Comparison of ENCODE assay signal across 13 cellular contexts in the genomic region with DNA sequence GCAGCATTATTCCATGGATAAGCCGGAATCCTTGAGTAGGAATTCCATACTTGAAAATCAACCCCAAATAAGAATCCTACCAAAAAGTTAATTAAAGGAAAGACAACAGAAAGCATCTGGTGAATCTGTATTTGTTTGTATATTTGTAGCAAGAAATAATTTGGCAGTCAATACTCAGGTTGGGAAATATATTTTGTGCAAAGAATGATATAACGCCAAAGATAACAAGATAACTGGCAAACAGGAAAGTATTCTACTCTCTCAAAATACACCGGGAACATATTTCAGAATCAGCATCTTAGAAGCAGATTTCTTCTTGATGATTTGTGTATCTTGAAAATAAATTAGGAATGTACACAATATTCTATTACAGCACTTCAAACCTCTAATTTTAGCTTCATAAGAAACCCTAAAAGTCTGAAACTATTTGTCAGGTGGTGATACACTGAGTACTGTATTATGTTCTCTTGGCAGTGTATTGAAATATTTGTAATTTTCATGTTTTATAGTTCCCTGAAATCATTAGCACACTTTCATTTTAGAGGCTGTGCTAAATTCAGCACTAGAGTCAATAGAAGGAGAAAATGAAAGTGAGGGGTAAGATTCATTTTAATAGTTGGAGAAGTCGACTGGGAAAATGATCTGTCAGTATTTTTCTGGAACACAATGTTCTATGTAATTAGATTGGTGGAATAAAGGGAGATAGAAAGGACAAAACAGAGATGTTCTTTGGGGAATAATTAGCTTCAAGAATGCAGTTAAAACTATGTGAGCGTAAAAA.
DNase-seq lines count a peak whose midpoint lies in the region; ATAC-seq, FAIRE-seq and TF ChIP-seq lines count a peak whose summit lies in the region.
"Had no signal": no experiment of that assay in that cellular context is flagged by ENCODE, and none has a peak within 500 bp of the region (broad histone marks: within the 10 kb centered on the region; RNA-seq: fewer than 3 reads in every experiment).

No MANE protein-coding gene starts in this region.

- peaks cover 6% of the 10 kb centered on the region for H3K4me1 Mint-ChIP-seq in nephron
- H3K4me1 Mint-ChIP-seq: activated naive CD4-positive, alpha-beta T cell treated with anti-CD3 and anti-CD28 coated beads, Interleukin-2, amount 10 ng/mL, durations not matched to agents 7 days and 5 days had no signal

- H3K4me3 Mint-ChIP-seq in nephron: peak overlapping the region in 1 of 3 experiments; percentile 5
- H3K4me3 Mint-ChIP-seq: activated naive CD4-positive, alpha-beta T cell treated with anti-CD3 and anti-CD28 coated beads, Interleukin-2, amount 10 ng/mL, durations not matched to agents 7 days and 5 days had no signal

- no peaks in the 10 kb centered on the region for H3K36me3 Mint-ChIP-seq in nephron (ENCODE audit: low read depth)
- H3K36me3 Mint-ChIP-seq: activated naive CD4-positive, alpha-beta T cell treated with anti-CD3 and anti-CD28 coated beads, Interleukin-2, amount 10 ng/mL, durations not matched to agents 7 days and 5 days had no signal

- FAIRE-seq in HTR-8/SVneo (lab: Jason Lieb, UNC): no peak

- H3K4me1 ChIP-seq in BE2C (no peaks in the 10 kb centered on the region), SJCRH30 (no peaks in the 10 kb centered on the region)
- H3K4me1 ChIP-seq: Peyer's patch had no signal

- H3K4me3 ChIP-seq in BE2C (ENCODE audit: low read depth, low read length) (no peak overlapping the region), SJCRH30 (no peak overlapping the region)
- H3K4me3 ChIP-seq: Peyer's patch had no signal

- H3K9me3 ChIP-seq in BE2C: no peaks in the 10 kb centered on the region
- H3K9me3 ChIP-seq in SJCRH30 (replicated peaks): no peaks in the 10 kb centered on the region
- H3K9me3 ChIP-seq: Peyer's patch had no signal

- peaks cover 2% of the 10 kb centered on the region for H3K9me3 Mint-ChIP-seq in nephron
- H3K9me3 Mint-ChIP-seq: activated naive CD4-positive, alpha-beta T cell treated with anti-CD3 and anti-CD28 coated beads, Interleukin-2, amount 10 ng/mL, durations not matched to agents 7 days and 5 days had no signal

- peak; percentile 52 for ATAC-seq in Right ventricle myocardium inferior

- H3K27ac ChIP-seq in SJCRH30: no peak overlapping the region
- H3K27ac ChIP-seq: 22Rv1, Peyer's patch had no signal

- no peaks in the 10 kb centered on the region for H3K27me3 Mint-ChIP-seq in nephron (ENCODE audit: low read depth)
- H3K27me3 Mint-ChIP-seq: activated naive CD4-positive, alpha-beta T cell treated with anti-CD3 and anti-CD28 coated beads, Interleukin-2, amount 10 ng/mL, durations not matched to agents 7 days and 5 days had no signal

- intact Hi-C loops in Right ventricle myocardium inferior (cut with DNase I) (loop anchor here (10.0 kb wide), 1 partner anchor 88 kb away; no protein-coding TSS in a partner anchor), cardiac septum (cut with DNase I) (no loop called here)

- H3K27me3 ChIP-seq in BE2C: no peaks in the 10 kb centered on the region
- H3K27me3 ChIP-seq in SJCRH30: no peaks in the 10 kb centered on the region
- H3K27me3 ChIP-seq: Peyer's patch had no signal

- TF ChIP-seq CTCF in nephron (IDR thresholded peaks at IDR 0.05; ENCODE audit: unreplicated experiment in 3 of 3) (no peak), BE2C (IDR thresholded peaks at IDR 0.05; ENCODE audit: low read depth, low read length) (no peak)

- DNase-seq in Right ventricle myocardium inferior (ENCODE audit: missing footprints) (no peak), cardiac septum (ENCODE audit: low spot score) (no peak), fibroblast of peridontal ligament (ENCODE audit: extremely low read depth) (peak; percentile 43), BE2C (no peak), NOMO-1 treated with DMSO at 0.1 percent for 48 hours (lab: John Stamatoyannopoulos, UW; ENCODE audit: unreplicated experiment) (no peak), SJCRH30 (no peak), HTR-8/SVneo (ENCODE audit: insufficient read length, low spot score) (no peak)
- DNase-seq: activated naive CD4-positive, alpha-beta T cell treated with anti-CD3 and anti-CD28 coated beads, Interleukin-2, amount 10 ng/mL, durations not matched to agents 7 days and 5 days; Karpas-422; NCI-H2107; Peyer's patch had no signal

- no peaks in the 10 kb centered on the region for H3K36me3 ChIP-seq in BE2C
- no peaks in the 10 kb centered on the region for H3K36me3 ChIP-seq in SJCRH30
- H3K36me3 ChIP-seq: Peyer's patch had no signal

- peak overlapping the region in 2 of 3 experiments; percentile 6 to 58 for H3K27ac Mint-ChIP-seq in nephron
- H3K27ac Mint-ChIP-seq: activated naive CD4-positive, alpha-beta T cell treated with anti-CD3 and anti-CD28 coated beads, Interleukin-2, amount 10 ng/mL, durations not matched to agents 7 days and 5 days had no signal
